1 cellular context compared by ENCODE assay signal in genomic region chr16:21253470-21253869, GRCh38.
TF ChIP-seq lines count a peak whose summit lies in the region.

No MANE protein-coding gene starts in this region.

TF ChIP-seq in HepG2, 621 proteins besides CTCF, POLR2A, EP300 and RAD21 (continued from another document):
- TF ChIP-seq TEF (CRISPR knock-in tag; IDR thresholded peaks at IDR 0.05) (no peak), ZNF891 (CRISPR knock-in tag; IDR thresholded peaks at IDR 0.05) (no peak), SRF (IDR thresholded peaks at IDR 0.05; ENCODE audit: low read depth, low read length) (0 out of 2 replicates have a peak, but pooled peaks have one; percentile 21), SMARCC2 (IDR thresholded peaks at IDR 0.05) (no peak), TOE1 (CRISPR knock-in tag; IDR thresholded peaks at IDR 0.05) (no peak), TRAFD1 (CRISPR knock-in tag; IDR thresholded peaks at IDR 0.05; ENCODE audit: borderline replicate concordance) (no peak), SNAPC5 (CRISPR knock-in tag; IDR thresholded peaks at IDR 0.05; ENCODE audit: borderline replicate concordance) (no peak), ZNF75D (CRISPR knock-in tag; IDR thresholded peaks at IDR 0.05; ENCODE audit: borderline replicate concordance) (no peak), ZNF468 (CRISPR knock-in tag; IDR thresholded peaks at IDR 0.05) (no peak)
